ENCODE assay signal across 10 cellular contexts in genomic region chr11:103338621-103339484, GRCh38.
DNase-seq lines count a peak whose midpoint lies in the region; ATAC-seq and TF ChIP-seq lines count a peak whose summit lies in the region.
"Had no signal": no experiment of that assay in that cellular context is flagged by ENCODE, and none has a peak within 500 bp of the region (broad histone marks: within the 10 kb centered on the region; RNA-seq: fewer than 3 reads in every experiment).

No MANE protein-coding gene starts in this region.

- ATAC-seq in HG03571 (IDR thresholded peaks at IDR 0.05; ENCODE audit: unreplicated experiment) (no peak), GM19463 (IDR thresholded peaks at IDR 0.05; ENCODE audit: unreplicated experiment) (no peak)

- peak; percentile 4 for DNase-seq in COLO668 (lab: John Stamatoyannopoulos, UW; ENCODE audit: unreplicated experiment)
- DNase-seq in HT1080 (ENCODE audit: low read depth), result peak; percentile 24
- DNase-seq in astrocyte of the spinal cord (ENCODE audit: low read depth, low spot score), result peak; percentile 36
- peak; percentile 74 for DNase-seq in islet precursor cell
- no peak for DNase-seq in DMS79 treated with DMSO at 0.1 percent for 48 hours (lab: John Stamatoyannopoulos, UW)
- no peak for DNase-seq in globus pallidus (ENCODE audit: low spot score)
- DNase-seq: activated CD4-positive, alpha-beta T cell treated with anti-CD3 and anti-CD28 coated beads, Interleukin-2, amount 10 ng/mL, durations not matched to agents 7 days and 5 days; activated naive CD4-positive, alpha-beta T cell treated with anti-CD3 and anti-CD28 coated beads for 36 hours had no signal

- no peak overlapping the region for H3K4me3 ChIP-seq in astrocyte of the spinal cord (ENCODE audit: low read depth, low read length)

- peak; percentile 25 for TF ChIP-seq CTCF in astrocyte of the spinal cord (IDR thresholded peaks at IDR 0.05; ENCODE audit: low read depth, low read length)

- in situ Hi-C loops in astrocyte of the spinal cord (cut with HindIII; ENCODE audit: low sequenced_read_pairs), result no loop called here

Comparison
In these comparisons a context has a peak if more than half of its experiments do, and no peak if none do; other contexts are left out.
1. DNase-seq: peak in COLO668 (single experiment), HT1080 (single experiment), astrocyte of the spinal cord (single experiment) and islet precursor cell (single experiment); none in DMS79 treated with DMSO at 0.1 percent for 48 hours (single experiment) and globus pallidus (single experiment).